Comparison of ENCODE assay signal across 23 cellular contexts in the genomic region with DNA sequence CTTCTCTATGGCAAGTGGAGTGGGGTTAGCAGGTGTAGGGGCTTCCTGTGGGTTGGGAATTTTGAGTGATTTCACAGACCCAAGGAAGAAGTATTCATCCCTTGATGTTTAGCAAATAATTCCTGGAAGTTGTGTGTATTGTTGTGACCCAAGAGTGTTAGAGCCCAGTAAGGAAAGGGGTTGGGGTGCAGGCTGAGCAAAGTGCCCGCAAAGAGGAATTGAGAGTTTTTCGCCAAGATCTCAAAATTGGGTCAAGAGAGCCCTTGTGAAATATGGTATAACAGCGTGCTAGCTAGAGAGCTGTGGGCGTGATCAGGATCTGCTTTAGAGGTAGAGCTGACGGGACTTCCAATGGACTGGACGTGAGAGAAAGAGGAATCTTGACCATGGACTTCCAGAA.
"Had no signal": no experiment of that assay in that cellular context is flagged by ENCODE, and none has a peak within 500 bp of the region (broad histone marks: within the 10 kb centered on the region; RNA-seq: fewer than 3 reads in every experiment).

No MANE protein-coding gene starts in this region.

- H3K27me3 ChIP-seq: ascending aorta, dorsolateral prefrontal cortex, tibial nerve had no signal

- H3K4me1 ChIP-seq: ascending aorta, spleen, tibial nerve had no signal

- H3K4me3 Mint-ChIP-seq: activated naive CD4-positive, alpha-beta T cell treated with anti-CD3 and anti-CD28 coated beads for 36 hours; activated naive CD8-positive, alpha-beta T cell treated with anti-CD3 and anti-CD28 coated beads for 36 hours; activated T-helper 1 cell treated with anti-CD3 and anti-CD28 coated beads, Interleukin-12 subunit alpha, Interleukin-12 subunit beta, Interleukin-2, Interleukin-4 antibody, amounts not matched to agents 30 ng/mL and 10 ng/mL and 1 ng/mL, durations not matched to agents 14 hours and 24 hours and 36 hours; brain; memory B cell; natural killer cell treated with Interleukin-12 subunit alpha and Interleukin-12 subunit beta and Interleukin-15 and Interleukin-18, amount 100 ng/mL, for 72 hours had no signal

- H3K36me3 ChIP-seq: ascending aorta, cardiac muscle cell, left ventricle myocardium inferior, spleen, tibial nerve had no signal

- H3K9me3 ChIP-seq: ascending aorta, left ventricle myocardium inferior, spleen, tibial nerve had no signal

- H3K36me3 Mint-ChIP-seq: activated naive CD8-positive, alpha-beta T cell treated with anti-CD3 and anti-CD28 coated beads for 36 hours; brain; memory B cell; natural killer cell treated with Interleukin-12 subunit alpha and Interleukin-12 subunit beta and Interleukin-15 and Interleukin-18, amount 100 ng/mL, for 72 hours had no signal

- H3K9me3 Mint-ChIP-seq: activated naive CD4-positive, alpha-beta T cell treated with anti-CD3 and anti-CD28 coated beads for 36 hours; activated naive CD8-positive, alpha-beta T cell treated with anti-CD3 and anti-CD28 coated beads for 36 hours; activated T-helper 1 cell treated with anti-CD3 and anti-CD28 coated beads, Interleukin-12 subunit alpha, Interleukin-12 subunit beta, Interleukin-2, Interleukin-4 antibody, amounts not matched to agents 30 ng/mL and 10 ng/mL and 1 ng/mL, durations not matched to agents 14 hours and 24 hours and 36 hours; memory B cell; natural killer cell treated with Interleukin-12 subunit alpha and Interleukin-12 subunit beta and Interleukin-15 and Interleukin-18, amount 100 ng/mL, for 72 hours had no signal

- H3K4me3 ChIP-seq: ascending aorta, cardiac muscle cell, coronary artery, dorsolateral prefrontal cortex, left ventricle myocardium inferior, spleen, tibial nerve had no signal

- H3K27ac Mint-ChIP-seq: activated naive CD4-positive, alpha-beta T cell treated with anti-CD3 and anti-CD28 coated beads for 36 hours; activated naive CD8-positive, alpha-beta T cell treated with anti-CD3 and anti-CD28 coated beads for 36 hours; activated T-helper 1 cell treated with anti-CD3 and anti-CD28 coated beads, Interleukin-12 subunit alpha, Interleukin-12 subunit beta, Interleukin-2, Interleukin-4 antibody, amounts not matched to agents 30 ng/mL and 10 ng/mL and 1 ng/mL, durations not matched to agents 14 hours and 24 hours and 36 hours; brain; memory B cell; natural killer cell treated with Interleukin-12 subunit alpha and Interleukin-12 subunit beta and Interleukin-15 and Interleukin-18, amount 100 ng/mL, for 72 hours had no signal

- H3K27ac ChIP-seq: ascending aorta, cardiac muscle cell, coronary artery, dorsolateral prefrontal cortex, left ventricle myocardium inferior, spleen, tibial nerve, VCaP had no signal

- H3K4me1 Mint-ChIP-seq: activated naive CD8-positive, alpha-beta T cell treated with anti-CD3 and anti-CD28 coated beads for 36 hours; memory B cell had no signal

- DNase-seq: activated CD4-positive, alpha-beta T cell treated with anti-CD3 and anti-CD28 coated beads for 4 hours; activated CD4-positive, alpha-beta T cell treated with anti-CD3 and anti-CD28 coated beads, Interleukin-2, amount 50 U/mL, for 4 hours; activated effector memory CD4-positive, alpha-beta T cell treated with anti-CD3 and anti-CD28 coated beads, Interleukin-2, amount 50 U/mL, for 16 hours; activated naive CD4-positive, alpha-beta T cell treated with anti-CD3 and anti-CD28 coated beads for 36 hours; activated naive CD8-positive, alpha-beta T cell treated with anti-CD3 and anti-CD28 coated beads for 36 hours; activated T-cell treated with anti-CD3 and anti-CD28 coated beads for 4 hours; cerebellar nuclear complex; dorsolateral prefrontal cortex; effector memory CD4-positive, alpha-beta T cell; left ventricle myocardium inferior; posterior cingulate gyrus; right cardiac atrium; spleen; stimulated activated naive CD4-positive, alpha-beta T cell had no signal

- ATAC-seq: natural killer cell treated with Interleukin-12 subunit alpha and Interleukin-12 subunit beta and Interleukin-15 and Interleukin-18, amount 100 ng/mL, for 72 hours; right cardiac atrium had no signal
